In the genomic region with DNA sequence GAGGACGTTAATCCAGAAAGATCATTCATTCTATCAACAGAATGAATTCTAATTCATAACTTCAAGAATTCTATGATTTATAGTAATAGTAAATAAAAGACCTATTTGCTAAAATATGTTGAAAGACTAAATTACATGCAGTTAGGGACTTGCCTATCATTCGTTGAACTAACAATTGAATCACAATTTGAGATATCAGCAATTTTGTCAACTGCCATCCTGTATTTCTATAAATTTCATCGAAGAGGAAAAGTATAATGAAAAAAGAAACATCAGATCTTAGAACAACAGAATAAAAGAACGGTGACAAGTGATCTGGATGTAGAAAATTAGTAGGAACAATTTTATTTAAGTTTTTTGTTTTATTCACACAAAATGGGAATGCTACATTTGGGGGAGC, we compare ENCODE assay signal across 22 cellular contexts. TPM values are rescaled to one million over a fixed set of nuclear protein-coding genes. Genes with fewer than 3 reads are reported as not detected.
A peak's percentile ranks its signal among the peaks of the same experiment; 100 is the strongest.
DNase-seq lines count a peak whose midpoint lies in the region; ATAC-seq, FAIRE-seq and TF ChIP-seq lines count a peak whose summit lies in the region.
"Had no signal": no experiment of that assay in that cellular context is flagged by ENCODE, and none has a peak within 500 bp of the region (broad histone marks: within the 10 kb centered on the region; RNA-seq: fewer than 3 reads in every experiment).

No MANE protein-coding gene starts in this region.

- H3K4me2 ChIP-seq in HepG2 (ENCODE audit: low read depth, low read length) = no peak overlapping the region
- H3K4me2 ChIP-seq in K562 (ENCODE audit: insufficient read depth, low read length) = no peak overlapping the region

- TF ChIP-seq RAD21 in HepG2 (CRISPR knock-in tag; IDR thresholded peaks at IDR 0.05) (no peak), K562 (CRISPR knock-in tag; conservative IDR thresholded peaks at IDR 0.05 in 1 of 2, IDR thresholded peaks at IDR 0.05 in 1 of 2) (no peak)

- DNase-seq in HepG2 (ENCODE audit: low spot score) (no peak), right lobe of liver (no peak), K562 (ENCODE audit: extremely low read depth in 1 of 4, low spot score in 3 of 4) (no peak), gastrocnemius medialis (no peak)
- DNase-seq in stimulated activated naive B cell treated with anti-CD40 and anti-IgM and Interleukin-4, amounts not matched to agents 10 μg/mL and 1 μg/mL and 100 μg/mL, for 72 hours = no peak
- DNase-seq: AML-193; Caco-2; Calu3; CD4-positive, alpha-beta T cell; CD8-positive, alpha-beta T cell; DMS79 treated with DMSO at 0.1 percent for 48 hours; GF-D8 had no signal

- H3K4me3 Mint-ChIP-seq in stimulated activated naive B cell treated with anti-CD40 and anti-IgM and Interleukin-4, amounts not matched to agents 10 μg/mL and 1 μg/mL and 100 μg/mL, for 72 hours = no peak overlapping the region
- H3K4me3 Mint-ChIP-seq: B cell; CD4-positive, alpha-beta T cell; CD8-positive, alpha-beta T cell had no signal

- H3K9me3 Mint-ChIP-seq in stimulated activated naive B cell treated with anti-CD40 and anti-IgM and Interleukin-4, amounts not matched to agents 10 μg/mL and 1 μg/mL and 100 μg/mL, for 72 hours = no peaks in the 10 kb centered on the region
- H3K9me3 Mint-ChIP-seq: CD4-positive, alpha-beta T cell; CD8-positive, alpha-beta T cell had no signal

- no peak overlapping the region for H2AFZ ChIP-seq in HepG2 (ENCODE audit: low read length)
- H2AFZ ChIP-seq in K562 (ENCODE audit: low read depth, low read length) = no peak overlapping the region

- H3K27me3 Mint-ChIP-seq in stimulated activated naive B cell treated with anti-CD40 and anti-IgM and Interleukin-4, amounts not matched to agents 10 μg/mL and 1 μg/mL and 100 μg/mL, for 72 hours = no peaks in the 10 kb centered on the region
- H3K27me3 Mint-ChIP-seq: B cell; CD4-positive, alpha-beta T cell had no signal

- H3K4me1 ChIP-seq in HepG2 (ENCODE audit: insufficient read depth, low read length) (peaks cover 15% of the 10 kb centered on the region), right lobe of liver (no peaks in the 10 kb centered on the region), K562 (replicated peaks in 1 of 2; ENCODE audit: control insufficient read depth in 2 of 2, insufficient read depth in 2 of 2, low read length in 2 of 2) (peaks cover 0 to 5% of the 10 kb centered on the region in 2 experiments; a peak in 2 of 5 replicates), gastrocnemius medialis (peaks cover 0 to 5% of the 10 kb centered on the region in 2 donors)

- H3K9me1 ChIP-seq in K562 (ENCODE audit: control insufficient read depth, insufficient read depth, low read length) = no peaks in the 10 kb centered on the region

- FAIRE-seq in HepG2 (lab: Jason Lieb, UNC) (no peak), K562 (lab: Jason Lieb, UNC) (no peak)
- FAIRE-seq: D721Med, G401.6, GM12891, GM19239 had no signal

- ATAC-seq in HepG2 (no peak), right lobe of liver (no peak), K562 (no peak), GM19463 (IDR thresholded peaks at IDR 0.05; ENCODE audit: unreplicated experiment) (no peak), gastrocnemius medialis (no peak), HG02623 (IDR thresholded peaks at IDR 0.05; ENCODE audit: unreplicated experiment) (no peak)
- no peak for ATAC-seq in stimulated activated naive B cell treated with anti-CD40 and anti-IgM and Interleukin-4, amounts not matched to agents 10 μg/mL and 1 μg/mL and 100 μg/mL, for 72 hours (replicated peaks)
- ATAC-seq: CD8-positive, alpha-beta T cell had no signal

- H3K4me3 ChIP-seq in HepG2 (replicated peaks in 1 of 3; ENCODE audit: insufficient read depth in 1 of 3, low read depth in 2 of 3, low read length in 3 of 3) (no peak overlapping the region), right lobe of liver (no peak overlapping the region), K562 (no peak overlapping the region), gastrocnemius medialis (no peak overlapping the region)
- H3K4me3 ChIP-seq: BLaER1 treated with 17β-estradiol and CSF1 and Interleukin-3, amounts not matched to agents 10 nM and 100 nM had no signal

- POLR2A ChIA-PET in HepG2 (lab: Yijun Ruan, JAX) (no interaction called here), K562 (lab: Yijun Ruan, JAX) (no interaction called here)

- no peak for TF ChIP-seq POLR2A in HepG2 (IDR thresholded peaks at IDR 0.05; ENCODE audit: insufficient read depth in 1 of 2, low read depth in 2 of 2, low read length in 2 of 2)
- no peak for TF ChIP-seq POLR2A in right lobe of liver (IDR thresholded peaks at IDR 0.05)
- no peak for TF ChIP-seq POLR2A in K562 (conservative IDR thresholded peaks at IDR 0.05)
- no peak for TF ChIP-seq POLR2A in gastrocnemius medialis (IDR thresholded peaks at IDR 0.05)

- H3K36me3 ChIP-seq in HepG2 (replicated peaks in 1 of 2; ENCODE audit: control insufficient read depth in 1 of 2, insufficient read depth in 2 of 2, low read length in 2 of 2) (no peaks in the 10 kb centered on the region), right lobe of liver (no peaks in the 10 kb centered on the region), K562 (ENCODE audit: control insufficient read depth, insufficient read depth, low read length) (no peaks in the 10 kb centered on the region), gastrocnemius medialis (no peaks in the 10 kb centered on the region)
- H3K36me3 ChIP-seq: BLaER1 treated with 17β-estradiol and CSF1 and Interleukin-3, amounts not matched to agents 10 nM and 100 nM had no signal

- peak overlapping the region; percentile 51 for H3K27ac Mint-ChIP-seq in stimulated activated naive B cell treated with anti-CD40 and anti-IgM and Interleukin-4, amounts not matched to agents 10 μg/mL and 1 μg/mL and 100 μg/mL, for 72 hours
- H3K27ac Mint-ChIP-seq: B cell; CD4-positive, alpha-beta T cell; CD8-positive, alpha-beta T cell had no signal

- CTCF ChIA-PET in HepG2 (lab: Yijun Ruan, JAX; ENCODE audit: low intra/inter-chr PET ratio, low total read pairs) = no interaction called here
- CTCF ChIA-PET in K562 (lab: Yijun Ruan, JAX; ENCODE audit: low intra/inter-chr PET ratio) = no interaction called here

- H3K4me1 Mint-ChIP-seq in stimulated activated naive B cell treated with anti-CD40 and anti-IgM and Interleukin-4, amounts not matched to agents 10 μg/mL and 1 μg/mL and 100 μg/mL, for 72 hours = peaks cover 4 to 9% of the 10 kb centered on the region in 2 donors

- H3K79me2 ChIP-seq in HepG2 (ENCODE audit: insufficient read depth, low read length) = peaks cover 5% of the 10 kb centered on the region
- peaks cover 14% of the 10 kb centered on the region for H3K79me2 ChIP-seq in K562 (ENCODE audit: control insufficient read depth, insufficient read depth, low read length)

- peaks cover 4 to 10% of the 10 kb centered on the region in 2 donors for H3K36me3 Mint-ChIP-seq in stimulated activated naive B cell treated with anti-CD40 and anti-IgM and Interleukin-4, amounts not matched to agents 10 μg/mL and 1 μg/mL and 100 μg/mL, for 72 hours

- H4K20me1 ChIP-seq in HepG2 (ENCODE audit: insufficient read depth, low read length) (no peaks in the 10 kb centered on the region), K562 (replicated peaks; ENCODE audit: control insufficient read depth, insufficient read depth, low read length) (no peaks in the 10 kb centered on the region)

- TF ChIP-seq CTCF in HepG2 (CRISPR knock-in tag; IDR thresholded peaks at IDR 0.05) (no peak), right lobe of liver (IDR thresholded peaks at IDR 0.05) (no peak), K562 (IDR thresholded peaks at IDR 0.05 in 2 of 3, conservative IDR thresholded peaks at IDR 0.05 in 1 of 3; ENCODE audit: insufficient read depth in 2 of 3, low read depth in 1 of 3, low read length in 3 of 3) (no peak), gastrocnemius medialis (IDR thresholded peaks at IDR 0.05 in 4 of 5, conservative IDR thresholded peaks at IDR 0.05 in 1 of 5) (no peak)

- TF ChIP-seq EP300 in HepG2 (IDR thresholded peaks at IDR 0.05; ENCODE audit: low read depth in 2 of 2, low read length in 2 of 2) (no peak), HepG2 (CRISPR knock-in tag; IDR thresholded peaks at IDR 0.05; ENCODE audit: borderline replicate concordance) (no peak), K562 (IDR thresholded peaks at IDR 0.05; ENCODE audit: low read length) (no peak)

- in situ Hi-C loops in HepG2 (cut with HindIII; ENCODE audit: extremely low pct_ligation_motif_present, low pct_unique_long_range_greater_than_20kb) (no loop called here), K562 (cut with MboI) (no loop called here), gastrocnemius medialis (cut with MboI; ENCODE audit: low sequenced_read_pairs in 4 of 4) (no loop called here)

- 88% methylated on average over 4 of the region's 4 CpGs for WGBS in HepG2 (ENCODE audit: low lambda C conversion rate)
- WGBS in right lobe of liver (ENCODE audit: insufficient coverage, low coverage, low lambda C conversion rate, missing lambda C conversion rate) = 76% methylated on average over 4 of the region's 4 CpGs
- 43% methylated on average over 4 of the region's 4 CpGs for WGBS in K562 (ENCODE audit: insufficient coverage, low coverage, missing lambda C conversion rate)

- H3K9me3 ChIP-seq in HepG2 (ENCODE audit: low read length) = no peaks in the 10 kb centered on the region
- no peaks in the 10 kb centered on the region for H3K9me3 ChIP-seq in right lobe of liver
- H3K9me3 ChIP-seq in K562 (replicated peaks; ENCODE audit: control insufficient read depth, insufficient read depth, low read depth, low read length) = no peaks in the 10 kb centered on the region
- H3K9me3 ChIP-seq in gastrocnemius medialis = no peaks in the 10 kb centered on the region
- H3K9me3 ChIP-seq: BLaER1 treated with 17β-estradiol and CSF1 and Interleukin-3, amounts not matched to agents 10 nM and 100 nM; Caco-2 had no signal

- BruUV-seq in HepG2 (replicated peaks; lab: Mats Ljungman, UMichigan) = no TSS peak
- BruUV-seq in K562 (replicated peaks; lab: Mats Ljungman, UMichigan) = no TSS peak

- H3K27me3 ChIP-seq in HepG2 (ENCODE audit: control insufficient read depth in 1 of 2, insufficient read depth in 2 of 2, low read length in 2 of 2) (no peaks in the 10 kb centered on the region; a peak in 1 of 5 replicates), right lobe of liver (no peaks in the 10 kb centered on the region), K562 (ENCODE audit: control insufficient read depth in 2 of 2, insufficient read depth in 2 of 2, low read length in 2 of 2) (no peaks in the 10 kb centered on the region), gastrocnemius medialis (no peaks in the 10 kb centered on the region)
- H3K27me3 ChIP-seq: BLaER1 treated with 17β-estradiol and CSF1 and Interleukin-3, amounts not matched to agents 10 nM and 100 nM had no signal

- H3K9ac ChIP-seq in HepG2 (ENCODE audit: insufficient read depth, low read depth, low read length) (no peak overlapping the region), K562 (ENCODE audit: insufficient read depth in 1 of 2, low read depth in 2 of 2, low read length in 2 of 2) (no peak overlapping the region)
- H3K9ac ChIP-seq: BLaER1 treated with 17β-estradiol and CSF1 and Interleukin-3, amounts not matched to agents 10 nM and 100 nM had no signal

- no peak overlapping the region for H3K27ac ChIP-seq in HepG2 (ENCODE audit: extremely low read length, insufficient read depth, low read length)
- H3K27ac ChIP-seq in right lobe of liver = no peak overlapping the region
- H3K27ac ChIP-seq in K562 (ENCODE audit: extremely low read depth, low read depth, low read length) = no peak overlapping the region
- no peak overlapping the region for H3K27ac ChIP-seq in gastrocnemius medialis
- H3K27ac ChIP-seq: 22Rv1; BLaER1 treated with 17β-estradiol and CSF1 and Interleukin-3, amounts not matched to agents 10 nM and 100 nM; C4-2B had no signal

- intact Hi-C loops in HepG2 (cut with micrococcal nuclease; ENCODE audit: unreplicated experiment) (no loop called here), right lobe of liver (cut with DNase I) (no loop called here), K562 (cut with micrococcal nuclease) (no loop called here), gastrocnemius medialis (cut with DNase I; ENCODE audit: low total_unique reads) (no loop called here)

RNA-seq across cellular contexts. Expression of a gene that starts 4.4 kb away (rescaled TPM):
- total RNA-seq in HepG2 (2016; rRNA removed; fragmentation: Illumina TruSeq; extraction: Trizol) (28.6 and 55.9 TPM in 2 replicates), right lobe of liver (10 to 100 TPM; 33.9 to 70.2 (median 48.5) TPM), K562 (2014; rRNA removed) (41.3 and 42.6 TPM in 2 replicates), K562 (2014; rRNA removed; fragmentation: Illumina TruSeq; extraction: Trizol) (71.2 and 76.4 TPM in 2 replicates), K562 (2015; rRNA removed; fragmentation: Illumina TruSeq; extraction: Trizol) (64.8 and 69.6 TPM in 2 replicates), K562 (2021) (41.3 and 41.4 TPM in 2 replicates), gastrocnemius medialis (10 to 100 TPM; 31.6 to 69.0 (median 37.5) TPM)
- 11.7 and 13.5 TPM in 2 replicates for total RNA-seq in HepG2 (2016; cell fraction: cytosol; rRNA removed; fragmentation: Illumina TruSeq; extraction: Trizol; ENCODE audit: low read depth)
- 22.8 and 54.6 TPM in 2 replicates for total RNA-seq in HepG2 (2016; cell fraction: insoluble cytoplasmic fraction; rRNA removed; fragmentation: Illumina TruSeq; extraction: Trizol)
- total RNA-seq in HepG2 (2016; cell fraction: membrane; rRNA removed; fragmentation: Illumina TruSeq; extraction: Trizol) = 19.9 and 23.9 TPM in 2 replicates
- total RNA-seq in HepG2 (2016; cell fraction: nucleus; rRNA removed; fragmentation: Illumina TruSeq; extraction: Trizol) = 100 and 121 TPM in 2 replicates
- polyA plus RNA-seq in HepG2 (2011; rRNA removed) (99.7 and 112 TPM in 2 replicates), K562 (2011; rRNA removed) (99.1 and 124 TPM in 2 replicates), K562 (2014; fragmentation: Illumina TruSeq; extraction: Trizol) (46.8 and 58.0 TPM in 2 replicates), K562 (2014; fragmentation: Nextera tagmentation; extraction: Ambion mirVana) (10 to 100 TPM; 19.7 to 29.5 TPM), K562 (2014; rRNA removed) (48.3 and 53.3 TPM in 2 replicates)
- polyA plus RNA-seq in HepG2 (2011; cell fraction: cytosol; rRNA removed) = 49.2 and 56.7 TPM in 2 replicates
- polyA plus RNA-seq in HepG2 (2011; cell fraction: nucleus; rRNA removed) = 177 and 180 TPM in 2 replicates
- 58.3 and 71.3 TPM in 2 replicates for polyA plus RNA-seq in HepG2 (2012)
- 2.9 and 3.8 TPM in 2 replicates for polyA plus RNA-seq in HepG2 (2016; cell fraction: cytosol; fragmentation: Illumina TruSeq; extraction: Trizol; ENCODE audit: low read depth)
- 13.7 and 17.2 TPM in 2 replicates for polyA plus RNA-seq in HepG2 (2016; cell fraction: insoluble cytoplasmic fraction; fragmentation: Illumina TruSeq; extraction: Trizol; ENCODE audit: low read depth)
- polyA plus RNA-seq in HepG2 (2016; cell fraction: membrane; fragmentation: Illumina TruSeq; extraction: Trizol; ENCODE audit: low read depth) = 6.6 and 8.4 TPM in 2 replicates
- 105 and 106 TPM in 2 replicates for polyA plus RNA-seq in HepG2 (2016; cell fraction: nucleus; fragmentation: Illumina TruSeq; extraction: Trizol; ENCODE audit: insufficient read depth, low read depth)
- 131 and 167 TPM in 2 replicates for polyA minus RNA-seq in HepG2 (2011; rRNA and poly(A)+ RNA removed; ENCODE audit: low replicate concordance)
- 31.7 and 43.2 TPM in 2 replicates for polyA minus RNA-seq in HepG2 (2011; cell fraction: cytosol; rRNA and poly(A)+ RNA removed)
- 262 and 305 TPM in 2 replicates for polyA minus RNA-seq in HepG2 (2011; cell fraction: nucleus; rRNA and poly(A)+ RNA removed)
- total RNA-seq in K562 (2011; cell fraction: chromatin; rRNA removed; ENCODE audit: low replicate concordance) = 231 and 661 TPM in 2 replicates
- total RNA-seq in K562 (2011; cell fraction: nucleolus; rRNA removed) = 108 and 153 TPM in 2 replicates
- 241 and 304 TPM in 2 replicates for total RNA-seq in K562 (2011; cell fraction: nucleoplasm; rRNA removed)
- polyA plus RNA-seq in K562 (2011; cell fraction: cytosol; rRNA removed) = 35.8 and 57.9 TPM in 2 replicates
- 328 and 363 TPM in 2 replicates for polyA plus RNA-seq in K562 (2011; cell fraction: nucleus; rRNA removed)
- polyA plus RNA-seq in K562 (2012) = 26.0 and 57.7 TPM in 2 replicates
- polyA minus RNA-seq in K562 (2011; rRNA and poly(A)+ RNA removed) = 183 and 234 TPM in 2 replicates
- 25.2 and 32.9 TPM in 2 replicates for polyA minus RNA-seq in K562 (2011; cell fraction: cytosol; rRNA and poly(A)+ RNA removed)
- polyA minus RNA-seq in K562 (2011; cell fraction: nucleus; rRNA and poly(A)+ RNA removed) = 165 and 260 TPM in 2 replicates

RNA-seq across cellular contexts. Expression of a gene that starts 42.5 kb away (rescaled TPM):
- 59.0 and 93.6 TPM in 2 replicates for total RNA-seq in HepG2 (2016; rRNA removed; fragmentation: Illumina TruSeq; extraction: Trizol)
- total RNA-seq in HepG2 (2016; cell fraction: cytosol; rRNA removed; fragmentation: Illumina TruSeq; extraction: Trizol; ENCODE audit: low read depth) = 14.9 and 18.0 TPM in 2 replicates
- total RNA-seq in HepG2 (2016; cell fraction: insoluble cytoplasmic fraction; rRNA removed; fragmentation: Illumina TruSeq; extraction: Trizol) = 58.1 and 97.0 TPM in 2 replicates
- 21.3 and 21.8 TPM in 2 replicates for total RNA-seq in HepG2 (2016; cell fraction: membrane; rRNA removed; fragmentation: Illumina TruSeq; extraction: Trizol)
- total RNA-seq in HepG2 (2016; cell fraction: nucleus; rRNA removed; fragmentation: Illumina TruSeq; extraction: Trizol) = 47.2 and 48.9 TPM in 2 replicates
- 16.9 and 21.6 TPM in 2 replicates for polyA plus RNA-seq in HepG2 (2011; rRNA removed)
- 8.0 and 13.4 TPM in 2 replicates for polyA plus RNA-seq in HepG2 (2011; cell fraction: cytosol; rRNA removed)
- polyA plus RNA-seq in HepG2 (2011; cell fraction: nucleus; rRNA removed) = 14.5 and 15.1 TPM in 2 replicates
- polyA plus RNA-seq in HepG2 (2012) = 20.4 and 27.1 TPM in 2 replicates
- polyA plus RNA-seq in HepG2 (2016; cell fraction: cytosol; fragmentation: Illumina TruSeq; extraction: Trizol; ENCODE audit: low read depth) = 2.4 and 3.1 TPM in 2 replicates
- polyA plus RNA-seq in HepG2 (2016; cell fraction: insoluble cytoplasmic fraction; fragmentation: Illumina TruSeq; extraction: Trizol; ENCODE audit: low read depth) = 69.3 and 78.0 TPM in 2 replicates
- 9.6 and 10.0 TPM in 2 replicates for polyA plus RNA-seq in HepG2 (2016; cell fraction: membrane; fragmentation: Illumina TruSeq; extraction: Trizol; ENCODE audit: low read depth)
- polyA plus RNA-seq in HepG2 (2016; cell fraction: nucleus; fragmentation: Illumina TruSeq; extraction: Trizol; ENCODE audit: insufficient read depth, low read depth) = 42.9 and 47.9 TPM in 2 replicates
- polyA minus RNA-seq in HepG2 (2011; rRNA and poly(A)+ RNA removed; ENCODE audit: low replicate concordance) = 18.1 and 48.4 TPM in 2 replicates
- 19.2 and 24.3 TPM in 2 replicates for polyA minus RNA-seq in HepG2 (2011; cell fraction: cytosol; rRNA and poly(A)+ RNA removed)
- 48.0 and 56.5 TPM in 2 replicates for polyA minus RNA-seq in HepG2 (2011; cell fraction: nucleus; rRNA and poly(A)+ RNA removed)
- 10 to 100 TPM; 42.2 to 55.5 (median 49.6) TPM for total RNA-seq in right lobe of liver
- 43.6 and 102 TPM in 2 replicates for total RNA-seq in K562 (2011; cell fraction: chromatin; rRNA removed; ENCODE audit: low replicate concordance)
- 29.1 and 31.0 TPM in 2 replicates for total RNA-seq in K562 (2011; cell fraction: nucleolus; rRNA removed)
- total RNA-seq in K562 (2011; cell fraction: nucleoplasm; rRNA removed) = 37.9 and 47.3 TPM in 2 replicates
- total RNA-seq in K562 (2014; rRNA removed) = 90.8 and 113 TPM in 2 replicates
- total RNA-seq in K562 (2014; rRNA removed; fragmentation: Illumina TruSeq; extraction: Trizol) = 110 and 126 TPM in 2 replicates
- 110 and 123 TPM in 2 replicates for total RNA-seq in K562 (2015; rRNA removed; fragmentation: Illumina TruSeq; extraction: Trizol)
- total RNA-seq in K562 (2021) = 133 and 136 TPM in 2 replicates
- polyA plus RNA-seq in K562 (2011; rRNA removed) = 86.1 and 132 TPM in 2 replicates
- 19.8 and 42.9 TPM in 2 replicates for polyA plus RNA-seq in K562 (2011; cell fraction: cytosol; rRNA removed)
- polyA plus RNA-seq in K562 (2011; cell fraction: nucleus; rRNA removed) = 28.9 and 44.1 TPM in 2 replicates
- 70.4 and 84.2 TPM in 2 replicates for polyA plus RNA-seq in K562 (2012)
- 124 and 146 TPM in 2 replicates for polyA plus RNA-seq in K562 (2014; fragmentation: Illumina TruSeq; extraction: Trizol)
- polyA plus RNA-seq in K562 (2014; fragmentation: Nextera tagmentation; extraction: Ambion mirVana) = 100 to 1,000 TPM in 1 of 2 experiments, 10 to 100 TPM in 1; 59.8 to 111 TPM
- polyA plus RNA-seq in K562 (2014; rRNA removed) = 127 and 128 TPM in 2 replicates
- polyA minus RNA-seq in K562 (2011; rRNA and poly(A)+ RNA removed) = 114 and 116 TPM in 2 replicates
- 37.8 and 54.5 TPM in 2 replicates for polyA minus RNA-seq in K562 (2011; cell fraction: cytosol; rRNA and poly(A)+ RNA removed)
- polyA minus RNA-seq in K562 (2011; cell fraction: nucleus; rRNA and poly(A)+ RNA removed) = 38.2 and 53.0 TPM in 2 replicates
- 10 to 100 TPM; 54.0 to 68.5 (median 57.3) TPM for total RNA-seq in gastrocnemius medialis
